8 cellular contexts compared by ENCODE assay signal in genomic region chr13:97435297-97435682, GRCh38. TPM values are rescaled to one million over a fixed set of nuclear protein-coding genes. Genes with fewer than 3 reads are reported as not detected.
DNase-seq lines count a peak whose midpoint lies in the region; ATAC-seq, FAIRE-seq and TF ChIP-seq lines count a peak whose summit lies in the region.

No MANE protein-coding gene starts in this region.

- ATAC-seq in heart left ventricle (no peak), left cardiac atrium (no peak), GM12878 (no peak), HG03457 (IDR thresholded peaks at IDR 0.05; ENCODE audit: unreplicated experiment) (no peak), HG03095 (IDR thresholded peaks at IDR 0.05; ENCODE audit: unreplicated experiment) (no peak)

- H2BK120ac ChIP-seq in mesendoderm (ENCODE audit: low read depth, low read length): no peak overlapping the region

- peak overlapping the region; percentile 70 for H3K4me2 ChIP-seq in GM12878 (ENCODE audit: control insufficient read depth, insufficient read depth)
- no peak overlapping the region for H3K4me2 ChIP-seq in mesendoderm (ENCODE audit: low read length)

- peaks cover 0 to 10% (median 0%) of the 10 kb centered on the region in 9 donors for H3K36me3 ChIP-seq in heart left ventricle
- H3K36me3 ChIP-seq in GM12878 (ENCODE audit: control insufficient read depth in 2 of 2, insufficient read depth in 2 of 2, low read length in 1 of 2): 0 out of 4 replicates have a peak, but pooled peaks cover 0 to 4% of the 10 kb centered on the region in 2 experiments
- no peaks in the 10 kb centered on the region for H3K36me3 ChIP-seq in mesendoderm (ENCODE audit: control insufficient read depth, insufficient read depth, low read length)
- H3K36me3 ChIP-seq in urinary bladder (ENCODE audit: insufficient read depth): peaks cover 2% of the 10 kb centered on the region

- H2AK5ac ChIP-seq in mesendoderm (ENCODE audit: low read length): no peak overlapping the region

- no peak overlapping the region for H4K8ac ChIP-seq in mesendoderm (ENCODE audit: low read depth, low read length)

- H3K56ac ChIP-seq in mesendoderm (ENCODE audit: low read length): no peak overlapping the region

- TF ChIP-seq EP300 in GM12878 (IDR thresholded peaks at IDR 0.05; ENCODE audit: borderline replicate concordance in 1 of 2, control insufficient read depth in 1 of 2, low read depth in 2 of 2, low read length in 2 of 2): no peak

- DNase-seq in heart left ventricle (no peak), left cardiac atrium (no peak), GM12878 (ENCODE audit: low read depth, low spot score) (no peak), mesendoderm (no peak), RWPE1 (ENCODE audit: low spot score) (no peak)

- H3K79me2 ChIP-seq in GM12878 (ENCODE audit: control insufficient read depth, insufficient read depth, low read length) (peaks cover 51% of the 10 kb centered on the region), mesendoderm (ENCODE audit: control insufficient read depth, insufficient read depth, low read length) (peaks cover 34% of the 10 kb centered on the region)

- H3K23ac ChIP-seq in mesendoderm (ENCODE audit: low read length): no peak overlapping the region

- in situ Hi-C loops in GM12878 (cut with MboI): loop anchor here (25.0 kb wide), 2 partner anchors 1127 to 1748 kb away; partner anchors contain the start of gene DNAJC3

- H3K9me3 ChIP-seq in heart left ventricle (no peaks in the 10 kb centered on the region), GM12878 (replicated peaks; ENCODE audit: control insufficient read depth, insufficient read depth, low read length) (no peaks in the 10 kb centered on the region)

- H3K4ac ChIP-seq in mesendoderm (ENCODE audit: low read depth, low read length): no peak overlapping the region

- H3K27ac ChIP-seq in heart left ventricle: peak overlapping the region in 4 of 12 donors; percentile 78 to 99 (median 88)
- H3K27ac ChIP-seq in GM12878 (ENCODE audit: control insufficient read depth, insufficient read depth): peak overlapping the region; percentile 64
- H3K27ac ChIP-seq in mesendoderm (ENCODE audit: low read depth, low read length): no peak overlapping the region
- H3K27ac ChIP-seq in urinary bladder (ENCODE audit: low read depth): no peak overlapping the region
- H3K27ac ChIP-seq in RWPE1: no peak overlapping the region

- H3K27me3 ChIP-seq in heart left ventricle (no peaks in the 10 kb centered on the region), GM12878 (replicated peaks in 1 of 2; ENCODE audit: control insufficient read depth in 2 of 2, insufficient read depth in 2 of 2, low read length in 1 of 2) (no peaks in the 10 kb centered on the region), mesendoderm (ENCODE audit: insufficient read depth, low read length, poor library complexity) (no peaks in the 10 kb centered on the region)

- no peak overlapping the region for H2BK5ac ChIP-seq in mesendoderm (ENCODE audit: low read length)

- BruUV-seq in GM12878 (replicated peaks; lab: Mats Ljungman, UMichigan): no TSS peak

- H4K20me1 ChIP-seq in GM12878 (ENCODE audit: control insufficient read depth, insufficient read depth): no peaks in the 10 kb centered on the region

- 14 to 23% (median 18%) methylated on average over 2 of the region's 2 CpGs for WGBS in heart left ventricle, 4 donors
- 0% methylated on average over 1 of the region's 2 CpGs for WGBS in GM12878 (ENCODE audit: insufficient coverage, insufficient replicate concordance, low lambda C conversion rate, missing lambda C conversion rate)
- no CpG with 5 or more reads among the region's 2 CpGs for WGBS in mesendoderm (ENCODE audit: extremely low coverage, insufficient coverage, low lambda C conversion rate)
- 17% methylated on average over 2 of the region's 2 CpGs for WGBS in urinary bladder

- POLR2A ChIA-PET in GM12878 (lab: Charles Lee): interaction anchor here (0.6 to 9.1 kb wide), 11 partner anchors 14 to 1871 kb away, joined by 3 to 108 read pairs (median 5); no protein-coding TSS in a partner anchor
- POLR2A ChIA-PET in RWPE1 (lab: Yijun Ruan, JAX; ENCODE audit: low non-redundant PET): interaction anchor here (0.6 kb wide), 1 partner anchor 1488 kb away, joined by 4 read pairs; no protein-coding TSS in a partner anchor

- SMC1A ChIA-PET in GM12878 (lab: Charles Lee; ENCODE audit: uncharacterized antibody, unreplicated experiment): interaction anchor here (0.5 to 12.0 kb wide), 8 partner anchors 11 to 210 kb away, joined by 3 to 165 read pairs (median 4); no protein-coding TSS in a partner anchor

- H3K4me1 ChIP-seq in heart left ventricle (peaks cover 3 to 60% (median 41%) of the 10 kb centered on the region in 12 donors), GM12878 (ENCODE audit: control insufficient read depth, insufficient read depth, low read length) (peaks cover 6% of the 10 kb centered on the region), mesendoderm (ENCODE audit: control insufficient read depth, low read depth, low read length) (peaks cover 3% of the 10 kb centered on the region), urinary bladder (ENCODE audit: insufficient read depth) (no peaks in the 10 kb centered on the region)

- CTCF ChIA-PET in GM12878 (lab: Yijun Ruan, JAX): interaction anchor here (0.6 to 3.9 kb wide), 6 partner anchors 14 to 1178 kb away, joined by 3 to 25 read pairs (median 3); no protein-coding TSS in a partner anchor
- CTCF ChIA-PET in RWPE1 (lab: Yijun Ruan, JAX): interaction anchor here (0.5 to 0.6 kb wide), 2 partner anchors 94 to 199 kb away, joined by 3 read pairs; no protein-coding TSS in a partner anchor

- TF ChIP-seq CTCF in heart left ventricle (IDR thresholded peaks at IDR 0.05) (no peak), GM12878 (IDR thresholded peaks at IDR 0.05 in 2 of 3, conservative IDR thresholded peaks at IDR 0.05 in 1 of 3; ENCODE audit: control insufficient read depth in 2 of 3, extremely low read depth in 1 of 3, insufficient read depth in 1 of 3, low read depth in 3 of 3, low read length in 3 of 3) (no peak), RWPE1 (conservative IDR thresholded peaks at IDR 0.05; ENCODE audit: low read depth) (no peak)

- intact Hi-C loops in heart left ventricle (cut with DNase I) (loop anchor here in 4 of 10 donors (5.0 to 10.0 kb wide), 8 partner anchors 110 to 370 kb away; partner anchors contain the start of gene MBNL2 (in 2 of the 4)), left cardiac atrium (cut with DNase I) (loop anchor here in 1 of 2 donors (10.0 kb wide), 2 partner anchors 210 to 370 kb away; partner anchors contain the start of gene MBNL2), GM12878 (cut with micrococcal nuclease; ENCODE audit: unreplicated experiment) (loop anchor here (2.0 to 10.0 kb wide), 3 partner anchors 14 to 540 kb away; no protein-coding TSS in a partner anchor)

- H3K18ac ChIP-seq in mesendoderm (ENCODE audit: low read length): no peak overlapping the region

- peaks cover 4% of the 10 kb centered on the region for H3K79me1 ChIP-seq in mesendoderm (ENCODE audit: low read length)

- FAIRE-seq in GM12878 (lab: Jason Lieb, UNC): no peak

- H2AFZ ChIP-seq in GM12878 (ENCODE audit: control insufficient read depth, low read depth, low read length): no peak overlapping the region

- RAD21 ChIA-PET in GM12878 (lab: Charles Lee; ENCODE audit: unreplicated experiment): interaction anchor here (0.7 to 10.4 kb wide), 13 partner anchors 11 to 368 kb away, joined by 3 to 179 read pairs (median 4); partner anchors contain the start of gene MBNL2

- TF ChIP-seq RAD21 in GM12878 (IDR thresholded peaks at IDR 0.05; ENCODE audit: insufficient read depth, low read depth, low read length): no peak

- H2BK15ac ChIP-seq in mesendoderm (replicated peaks; ENCODE audit: low read depth): no peak overlapping the region

- peak overlapping the region; percentile 54 to 92 (median 81) for H3K4me3 ChIP-seq in heart left ventricle
- peak overlapping the region; percentile 93 for H3K4me3 ChIP-seq in GM12878
- H3K4me3 ChIP-seq in mesendoderm (ENCODE audit: low read length): peak overlapping the region; percentile 67
- H3K4me3 ChIP-seq in urinary bladder (ENCODE audit: low read depth, low read length): peak overlapping the region; percentile 99

- no peak overlapping the region for H4K5ac ChIP-seq in mesendoderm (ENCODE audit: low read length)

- H3K9ac ChIP-seq in GM12878 (ENCODE audit: control insufficient read depth, insufficient read depth, low read length) (peak overlapping the region; percentile 76), mesendoderm (ENCODE audit: low read length) (peak overlapping the region; percentile 69)

- TF ChIP-seq POLR2A in heart left ventricle (IDR thresholded peaks at IDR 0.05): no peak
- no peak for TF ChIP-seq POLR2A in GM12878 (IDR thresholded peaks at IDR 0.05; ENCODE audit: low read depth, low read length)

TF ChIP-seq in GM12878, 131 proteins besides CTCF, POLR2A, EP300 and RAD21 (continues in another document):
- TF ChIP-seq BHLHE40 (IDR thresholded peaks at IDR 0.05; ENCODE audit: borderline replicate concordance in 1 of 2, low read depth in 2 of 2, low read length in 1 of 2) (no peak), CBX5 (IDR thresholded peaks at IDR 0.05; ENCODE audit: low read depth) (no peak), KDM1A (IDR thresholded peaks at IDR 0.05; ENCODE audit: borderline replicate concordance) (no peak), ZNF384 (IDR thresholded peaks at IDR 0.05; ENCODE audit: borderline replicate concordance, low read depth, low read length) (peak; percentile 77; the same call in 1 of the 2 replicates), ZNF217 (IDR thresholded peaks at IDR 0.05) (no peak)

RNA-seq across cellular contexts. Expression of gene RAP2A, which starts 1.3 kb away (rescaled TPM):
- total RNA-seq in heart left ventricle: 10 to 100 TPM; 14.2 to 34.8 (median 24.3) TPM
- 10 to 100 TPM in 1 of 2 donors, 1 to 10 TPM in 1; 3.9 to 14.5 TPM for polyA plus RNA-seq in heart left ventricle
- total RNA-seq in left cardiac atrium: 10 to 100 TPM; 21.4 to 23.9 TPM
- total RNA-seq in GM12878 (2013; cell fraction: nucleolus; rRNA removed): 19.9 and 20.3 TPM in 2 replicates
- 18.8 and 22.5 TPM in 2 replicates for total RNA-seq in GM12878 (2014; rRNA removed)
- 25.5 and 26.3 TPM in 2 replicates for total RNA-seq in GM12878 (2014; rRNA removed; fragmentation: Illumina TruSeq; extraction: Trizol)
- 35.1 and 38.5 TPM in 2 replicates for total RNA-seq in GM12878 (2021)
- 4.9 TPM for polyA plus RNA-seq in GM12878 (2011; ENCODE audit: low read depth)
- 32.6 and 43.0 TPM in 2 replicates for polyA plus RNA-seq in GM12878 (2011; rRNA removed)
- polyA plus RNA-seq in GM12878 (2011; cell fraction: cytosol; rRNA removed): 11.9 and 13.7 TPM in 2 replicates
- 9.6 and 23.0 TPM in 2 replicates for polyA plus RNA-seq in GM12878 (2011; cell fraction: nucleus; rRNA removed)
- 10.9 and 12.4 TPM in 2 replicates for polyA plus RNA-seq in GM12878 (2012)
- polyA plus RNA-seq in GM12878 (2014; fragmentation: Illumina TruSeq; extraction: Trizol): 18.9 and 24.0 TPM in 2 replicates
- polyA plus RNA-seq in GM12878 (2014; fragmentation: Nextera tagmentation; extraction: Ambion mirVana): 1 to 10 TPM; 5.8 to 6.0 TPM
- 9.1 and 11.0 TPM in 2 replicates for polyA plus RNA-seq in GM12878 (2014; rRNA removed)
- polyA plus RNA-seq in GM12878 (2016; fragmentation: Nextera tagmentation; extraction: Ambion mirVana): 1 to 10 TPM; 3.5 to 4.2 TPM
- 44.0 and 49.4 TPM in 2 replicates for polyA minus RNA-seq in GM12878 (2011; rRNA and poly(A)+ RNA removed)
- polyA minus RNA-seq in GM12878 (2011; cell fraction: cytosol; rRNA and poly(A)+ RNA removed): 21.9 and 25.7 TPM in 2 replicates
- 27.8 and 40.3 TPM in 2 replicates for polyA minus RNA-seq in GM12878 (2011; cell fraction: nucleus; rRNA and poly(A)+ RNA removed)
- polyA plus RNA-seq in mesendoderm (2013, experiment 1 of 2): 33.8 TPM
- polyA plus RNA-seq in mesendoderm (2013, experiment 2 of 2): 34.7 TPM
- 74.6 TPM for total RNA-seq in urinary bladder
- polyA plus RNA-seq in urinary bladder: 11.7 TPM
